8 cellular contexts compared by ENCODE assay signal in the genomic region with DNA sequence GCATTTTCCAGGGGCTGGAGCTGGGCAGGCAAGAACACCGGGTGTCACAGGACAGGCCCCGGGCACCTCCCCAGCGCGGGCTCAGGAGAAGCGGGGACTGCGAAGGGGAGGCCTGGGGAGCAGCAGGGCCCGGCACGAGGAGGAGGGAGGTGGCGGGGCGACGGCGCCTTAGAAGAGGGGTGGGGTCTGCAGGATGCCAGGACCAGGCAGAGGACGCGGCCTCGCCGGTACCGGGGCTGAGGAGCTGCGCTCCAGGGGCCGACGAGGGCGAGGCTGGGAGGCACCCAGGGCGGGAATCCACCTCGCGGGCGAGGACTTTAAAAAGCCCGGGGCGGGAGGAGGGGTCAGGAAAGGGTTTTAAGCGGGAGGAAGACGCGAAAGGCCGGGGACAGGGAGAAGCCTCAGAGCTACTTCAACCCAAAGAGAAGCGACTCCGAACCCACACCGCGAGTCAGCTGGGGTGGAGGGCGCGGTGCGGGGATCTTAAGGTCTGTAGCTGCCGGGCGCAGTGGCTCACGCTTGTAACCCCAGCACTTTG. TPM values are rescaled to one million over a fixed set of nuclear protein-coding genes. Genes with fewer than 3 reads are reported as not detected.
DNase-seq lines count a peak whose midpoint lies in the region; ATAC-seq and TF ChIP-seq lines count a peak whose summit lies in the region.

No MANE protein-coding gene starts in this region.

- H3K9me3 ChIP-seq in iPS-18a (ENCODE audit: control insufficient read depth, low read depth, low read length) = no peaks in the 10 kb centered on the region
- peaks cover 0 to 9% (median 4%) of the 10 kb centered on the region in 4 donors for H3K9me3 ChIP-seq in sigmoid colon

- DNase-seq in G401 (ENCODE audit: low spot score) (peak; percentile 43), RWPE1 (ENCODE audit: low spot score) (peak; percentile 30), astrocyte of the hippocampus (ENCODE audit: low read depth, low spot score) (peak; percentile 64), sigmoid colon (peak; percentile 66), HCEC 1CT (no peak)

- H3K4me1 ChIP-seq in iPS-18a (ENCODE audit: control insufficient read depth, low read depth, low read length) = no peaks in the 10 kb centered on the region
- H3K4me1 ChIP-seq in sigmoid colon = peaks cover 0 to 21% (median 16%) of the 10 kb centered on the region in 4 donors

- H3K9ac ChIP-seq in iPS-18a (ENCODE audit: low read length) = peak overlapping the region; percentile 56

- intact Hi-C loops in sigmoid colon (cut with DNase I) = loop anchor here (1.0 to 5.0 kb wide), 3 partner anchors 25 to 55 kb away; partner anchors contain the start of genes ZNF160 and ZNF415

- peak overlapping the region; percentile 50 for H3K27ac ChIP-seq in RWPE1
- no peak overlapping the region for H3K27ac ChIP-seq in iPS-18a (ENCODE audit: low read length)
- H3K27ac ChIP-seq in sigmoid colon = peak overlapping the region; percentile 68 to 82 (median 76)

- WGBS in sigmoid colon, 2 donors = 2 to 3% methylated on average over 41 of the region's 41 CpGs

- TF ChIP-seq POLR2A in sigmoid colon (IDR thresholded peaks at IDR 0.05) = no peak

- CTCF ChIA-PET in RWPE1 (lab: Yijun Ruan, JAX) = no interaction called here

- TF ChIP-seq CTCF in RWPE1 (conservative IDR thresholded peaks at IDR 0.05; ENCODE audit: low read depth) = no peak
- TF ChIP-seq CTCF in sigmoid colon (IDR thresholded peaks at IDR 0.05) = no peak

- no peak for ATAC-seq in HG03565 (IDR thresholded peaks at IDR 0.05; ENCODE audit: unreplicated experiment)
- no peak for ATAC-seq in GM19455 (IDR thresholded peaks at IDR 0.05; ENCODE audit: unreplicated experiment)

- TF ChIP-seq EP300 in sigmoid colon (IDR thresholded peaks at IDR 0.05) = no peak

- POLR2A ChIA-PET in RWPE1 (lab: Yijun Ruan, JAX; ENCODE audit: low non-redundant PET) = no interaction called here

- H3K27me3 ChIP-seq in iPS-18a (ENCODE audit: control insufficient read depth, insufficient read depth, low read length) (peaks cover 11% of the 10 kb centered on the region), sigmoid colon (no peaks in the 10 kb centered on the region)

- in situ Hi-C loops in G401 (cut with HindIII; ENCODE audit: low sequenced_read_pairs) = no loop called here

- peak overlapping the region; percentile 78 for H3K4me3 ChIP-seq in iPS-18a (ENCODE audit: low read length)
- H3K4me3 ChIP-seq in sigmoid colon = peak overlapping the region; percentile 61 to 71 (median 68)

- H3K36me3 ChIP-seq in iPS-18a (ENCODE audit: control insufficient read depth, low read depth, low read length) = peaks cover 3% of the 10 kb centered on the region
- peaks cover 0 to 14% (median 2%) of the 10 kb centered on the region in 4 donors for H3K36me3 ChIP-seq in sigmoid colon

RNA-seq across cellular contexts. Expression of gene ZNF347, which starts 0.7 kb away (rescaled TPM):
- 3.3 and 4.9 TPM in 2 replicates for total RNA-seq in G401 (2014; rRNA removed; shearing (Covaris generic))
- 10 to 100 TPM in 2 of 4 donors, 1 to 10 TPM in 2; 5.7 to 12.2 (median 8.7) TPM for total RNA-seq in sigmoid colon
- 1 to 10 TPM; 1.6 to 4.8 (median 3.8) TPM for polyA plus RNA-seq in sigmoid colon

RNA-seq across cellular contexts. Expression of gene ZNF415, which starts 25.5 kb away (rescaled TPM):
- 2.3 and 3.6 TPM in 2 replicates for total RNA-seq in G401 (2014; rRNA removed; shearing (Covaris generic))
- total RNA-seq in sigmoid colon = 10 to 100 TPM; 10.7 to 16.9 (median 13.0) TPM
- 1 to 10 TPM; 2.5 to 5.4 (median 3.6) TPM for polyA plus RNA-seq in sigmoid colon

RNA-seq across cellular contexts. Expression of gene ZNF665, which starts 35.0 kb away (rescaled TPM):
- not detected in 2 replicates for total RNA-seq in G401 (2014; rRNA removed; shearing (Covaris generic))
- total RNA-seq in sigmoid colon = 10 to 100 TPM in 1 of 4 donors, 1 to 10 TPM in 3; 5.3 to 16.8 (median 6.4) TPM
- 1 to 10 TPM in 2 of 3 donors, under 1 TPM in 1; 0.92 to 3.6 (median 3.6) TPM for polyA plus RNA-seq in sigmoid colon

RNA-seq across cellular contexts. Expression of gene ZNF160, which starts 55.0 kb away (rescaled TPM):
- 17.0 and 18.6 TPM in 2 replicates for total RNA-seq in G401 (2014; rRNA removed; shearing (Covaris generic))
- 10 to 100 TPM; 20.9 to 70.3 (median 31.8) TPM for total RNA-seq in sigmoid colon
- 10 to 100 TPM in 1 of 3 donors, 1 to 10 TPM in 2; 3.7 to 18.7 (median 4.2) TPM for polyA plus RNA-seq in sigmoid colon
